ENCODE assay signal across 18 cellular contexts in the genomic region with DNA sequence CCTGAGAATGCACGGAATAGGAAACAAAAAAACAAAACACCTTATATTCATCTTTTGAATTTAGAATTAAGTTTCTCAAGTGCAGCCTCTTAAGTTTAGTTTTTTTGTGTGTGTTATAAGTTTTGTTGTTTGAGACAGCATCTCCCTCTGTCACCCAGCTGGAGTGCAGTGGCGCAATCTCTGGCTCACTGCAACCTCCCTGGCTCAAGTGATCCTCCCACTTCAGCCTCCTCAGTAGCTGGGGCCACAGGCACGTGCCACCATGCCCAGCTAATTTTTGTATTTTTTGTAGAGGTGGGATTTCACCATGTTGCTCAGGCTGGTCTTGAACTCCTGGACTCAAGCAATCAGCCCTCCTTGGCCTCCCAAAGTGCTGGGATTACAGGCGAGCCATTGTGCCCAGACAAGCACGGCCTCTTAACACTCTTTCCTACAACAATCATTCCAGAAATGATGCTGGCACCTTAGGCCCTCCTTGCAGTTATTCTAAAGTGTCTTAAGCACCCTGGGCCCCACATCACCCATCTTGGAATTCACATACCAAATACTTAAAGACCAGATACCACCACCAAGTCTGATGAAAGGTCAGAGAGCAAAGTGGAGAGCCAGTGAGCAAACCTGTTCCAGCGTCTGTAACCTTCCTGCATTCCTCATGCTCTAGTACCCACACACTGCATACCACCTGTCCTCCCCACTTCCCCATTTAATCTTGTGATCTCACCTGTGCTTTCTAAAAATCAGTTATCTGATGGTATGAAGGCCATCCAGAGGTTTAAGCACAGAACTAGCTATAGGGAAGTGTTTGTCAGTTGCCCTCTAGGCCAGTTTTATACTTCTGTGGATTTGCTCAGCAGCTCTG. TPM values are rescaled to one million over a fixed set of nuclear protein-coding genes. Genes with fewer than 3 reads are reported as not detected.
DNase-seq lines count a peak whose midpoint lies in the region; ATAC-seq and TF ChIP-seq lines count a peak whose summit lies in the region.
"Had no signal": no experiment of that assay in that cellular context is flagged by ENCODE, and none has a peak within 500 bp of the region (broad histone marks: within the 10 kb centered on the region; RNA-seq: fewer than 3 reads in every experiment).

No MANE protein-coding gene starts in this region.

- no peaks in the 10 kb centered on the region for H3K9me3 Mint-ChIP-seq in T-helper 1 cell treated with Interleukin-12 subunit alpha and Interleukin-12 subunit beta and Interleukin-4 antibody, amounts not matched to agents 30 μg/mL and 1 μg/mL, for 36 hours
- no peaks in the 10 kb centered on the region for H3K9me3 Mint-ChIP-seq in activated naive CD8-positive, alpha-beta T cell treated with anti-CD3 and anti-CD28 coated beads, Interleukin-2, amount 10 ng/mL, durations not matched to agents 7 days and 5 days
- no peaks in the 10 kb centered on the region for H3K9me3 Mint-ChIP-seq in natural killer cell
- H3K9me3 Mint-ChIP-seq: neural progenitor cell had no signal

- 90 to 92% (median 91%) methylated on average over 6 of the region's 6 CpGs for WGBS in stomach, 5 donors

- no peak overlapping the region for H3K9ac ChIP-seq in MM.1S (ENCODE audit: low read length)
- H3K9ac ChIP-seq: neural progenitor cell had no signal

- no peaks in the 10 kb centered on the region for H3K9me2 ChIP-seq in MM.1S (replicated peaks; ENCODE audit: insufficient read depth, low read length)

- H3K27me3 ChIP-seq in MM.1S (replicated peaks; ENCODE audit: insufficient read depth, low read length) (no peaks in the 10 kb centered on the region), stomach (no peaks in the 10 kb centered on the region)
- H3K27me3 ChIP-seq: neural progenitor cell, testis had no signal

- no peaks in the 10 kb centered on the region for H3K9me3 ChIP-seq in MM.1S (replicated peaks; ENCODE audit: insufficient read depth, low read length)
- no peaks in the 10 kb centered on the region for H3K9me3 ChIP-seq in stomach
- H3K9me3 ChIP-seq: testis had no signal

- peaks cover 73% of the 10 kb centered on the region for H3K4me1 Mint-ChIP-seq in T-helper 1 cell treated with Interleukin-12 subunit alpha and Interleukin-12 subunit beta and Interleukin-4 antibody, amounts not matched to agents 30 μg/mL and 1 μg/mL, for 36 hours (ENCODE audit: low read depth)
- H3K4me1 Mint-ChIP-seq in activated naive CD8-positive, alpha-beta T cell treated with anti-CD3 and anti-CD28 coated beads, Interleukin-2, amount 10 ng/mL, durations not matched to agents 7 days and 5 days, result peaks cover 53% of the 10 kb centered on the region
- H3K4me1 Mint-ChIP-seq in natural killer cell, result peaks cover 47 to 55% of the 10 kb centered on the region in 2 donors
- H3K4me1 Mint-ChIP-seq: neural progenitor cell had no signal

- H3K27me3 Mint-ChIP-seq in T-helper 1 cell treated with Interleukin-12 subunit alpha and Interleukin-12 subunit beta and Interleukin-4 antibody, amounts not matched to agents 30 μg/mL and 1 μg/mL, for 36 hours (ENCODE audit: low read depth), result no peaks in the 10 kb centered on the region
- no peaks in the 10 kb centered on the region for H3K27me3 Mint-ChIP-seq in activated naive CD8-positive, alpha-beta T cell treated with anti-CD3 and anti-CD28 coated beads, Interleukin-2, amount 10 ng/mL, durations not matched to agents 7 days and 5 days
- H3K27me3 Mint-ChIP-seq in natural killer cell (ENCODE audit: low read depth in 2 of 2), result no peaks in the 10 kb centered on the region

- no peak overlapping the region for H3K4me3 ChIP-seq in MM.1S (ENCODE audit: low read length)
- H3K4me3 ChIP-seq in stomach, result no peak overlapping the region
- H3K4me3 ChIP-seq: neural progenitor cell, testis had no signal

- POLR2A ChIA-PET in activated naive CD8-positive, alpha-beta T cell treated with anti-CD3 and anti-CD28 coated beads, Interleukin-2, amount 10 ng/mL, durations not matched to agents 7 days and 5 days (lab: Charles Lee), result interaction anchor here (0.9 to 17.5 kb wide), 5 partner anchors 8 to 61 kb away, joined by 3 to 1234 read pairs (median 15); partner anchors contain the start of genes B2M, PATL2 and TRIM69

- H3K27ac ChIP-seq in MM.1S (ENCODE audit: low read length) (peak overlapping the region; percentile 44; the same call in 1 of the 2 replicates), stomach (peak overlapping the region in 1 of 5 donors; percentile 12)
- H3K27ac ChIP-seq: 22Rv1, foreskin keratinocyte, neural progenitor cell, testis, WERI-Rb-1 had no signal

- ATAC-seq in activated naive CD8-positive, alpha-beta T cell treated with anti-CD3 and anti-CD28 coated beads, Interleukin-2, amount 10 ng/mL, durations not matched to agents 7 days and 5 days (ENCODE audit: low read depth), result no peak
- ATAC-seq in natural killer cell, result no peak
- ATAC-seq: foreskin keratinocyte had no signal

- TF ChIP-seq EP300 in stomach (IDR thresholded peaks at IDR 0.05), result no peak

- no peak overlapping the region for H3K4me3 Mint-ChIP-seq in T-helper 1 cell treated with Interleukin-12 subunit alpha and Interleukin-12 subunit beta and Interleukin-4 antibody, amounts not matched to agents 30 μg/mL and 1 μg/mL, for 36 hours
- H3K4me3 Mint-ChIP-seq in activated naive CD8-positive, alpha-beta T cell treated with anti-CD3 and anti-CD28 coated beads, Interleukin-2, amount 10 ng/mL, durations not matched to agents 7 days and 5 days, result no peak overlapping the region
- H3K4me3 Mint-ChIP-seq in natural killer cell, result no peak overlapping the region
- H3K4me3 Mint-ChIP-seq: neural progenitor cell had no signal

- intact Hi-C loops in natural killer cell (cut with micrococcal nuclease) (no loop called here), stomach (cut with DNase I; ENCODE audit: low total_unique reads) (loop anchor here (5.0 kb wide), 1 partner anchor 67 kb away; the partner anchor contains the start of gene TRIM69)

- H3K36me3 ChIP-seq in MM.1S (replicated peaks; ENCODE audit: insufficient read depth, low read length), result no peaks in the 10 kb centered on the region
- no peaks in the 10 kb centered on the region for H3K36me3 ChIP-seq in stomach
- H3K36me3 ChIP-seq: neural progenitor cell, WERI-Rb-1 had no signal

- DNase-seq in T-helper 1 cell (no peak), MM.1S (no peak), natural killer cell (no peak), Ammon's horn (ENCODE audit: low spot score) (no peak), stomach (no peak)
- DNase-seq in activated naive CD8-positive, alpha-beta T cell treated with anti-CD3 and anti-CD28 coated beads, Interleukin-2, amount 10 ng/mL, durations not matched to agents 7 days and 5 days, result no peak
- no peak for DNase-seq in stimulated activated naive CD4-positive, alpha-beta T cell (lab: John Stamatoyannopoulos, UW)
- DNase-seq: aorta, C1 segment of cervical spinal cord, foreskin keratinocyte, NCI-H2029 treated with DMSO at 0.1 percent for 48 hours, NCI-H524 treated with DMSO at 0.1 percent for 48 hours, testis, WERI-Rb-1 had no signal

- H3K4me1 ChIP-seq in MM.1S (ENCODE audit: low read length), result peaks cover 78% of the 10 kb centered on the region
- H3K4me1 ChIP-seq in stomach, result no peaks in the 10 kb centered on the region
- H3K4me1 ChIP-seq: foreskin keratinocyte, neural progenitor cell, testis had no signal

- no peak for TF ChIP-seq CTCF in MM.1S (IDR thresholded peaks at IDR 0.05; ENCODE audit: low read length)
- no peak for TF ChIP-seq CTCF in natural killer cell (IDR thresholded peaks at IDR 0.05)
- no peak for TF ChIP-seq CTCF in stomach (IDR thresholded peaks at IDR 0.05)

- H3F3A ChIP-seq in MM.1S (ENCODE audit: insufficient read depth, low read length), result peaks cover 31% of the 10 kb centered on the region

- peaks cover 17% of the 10 kb centered on the region for H3K36me3 Mint-ChIP-seq in T-helper 1 cell treated with Interleukin-12 subunit alpha and Interleukin-12 subunit beta and Interleukin-4 antibody, amounts not matched to agents 30 μg/mL and 1 μg/mL, for 36 hours (ENCODE audit: low read depth)
- H3K36me3 Mint-ChIP-seq in activated naive CD8-positive, alpha-beta T cell treated with anti-CD3 and anti-CD28 coated beads, Interleukin-2, amount 10 ng/mL, durations not matched to agents 7 days and 5 days, result peaks cover 6% of the 10 kb centered on the region
- H3K36me3 Mint-ChIP-seq in natural killer cell, result no peaks in the 10 kb centered on the region
- H3K36me3 Mint-ChIP-seq: neural progenitor cell had no signal

- H3K79me2 ChIP-seq in MM.1S (ENCODE audit: low read length), result no peaks in the 10 kb centered on the region

- no peak for TF ChIP-seq POLR2A in stomach (IDR thresholded peaks at IDR 0.05)

- peak overlapping the region; percentile 1; the same call in 1 of the 2 replicates for H3K4me2 ChIP-seq in MM.1S (ENCODE audit: low read depth, low read length)
- H3K4me2 ChIP-seq: neural progenitor cell had no signal

- H3K27ac Mint-ChIP-seq in T-helper 1 cell treated with Interleukin-12 subunit alpha and Interleukin-12 subunit beta and Interleukin-4 antibody, amounts not matched to agents 30 μg/mL and 1 μg/mL, for 36 hours, result peak overlapping the region; percentile 20
- peak overlapping the region; percentile 9 for H3K27ac Mint-ChIP-seq in activated naive CD8-positive, alpha-beta T cell treated with anti-CD3 and anti-CD28 coated beads, Interleukin-2, amount 10 ng/mL, durations not matched to agents 7 days and 5 days
- peak overlapping the region; percentile 34 to 57 for H3K27ac Mint-ChIP-seq in natural killer cell
- H3K27ac Mint-ChIP-seq: neural progenitor cell had no signal

- no peak overlapping the region for H2AFZ ChIP-seq in MM.1S (ENCODE audit: low read length)
- H2AFZ ChIP-seq: neural progenitor cell had no signal

- H4K20me1 ChIP-seq in MM.1S (ENCODE audit: insufficient read depth, low read length), result no peaks in the 10 kb centered on the region

RNA-seq across cellular contexts. Expression of gene SPG11, which starts 6.9 kb away (rescaled TPM):
- total RNA-seq in activated naive CD8-positive, alpha-beta T cell treated with anti-CD3 and anti-CD28 coated beads, Interleukin-2, amount 10 ng/mL, durations not matched to agents 7 days and 5 days, result 100 to 1,000 TPM; 110 TPM
- total RNA-seq in natural killer cell, result 100 to 1,000 TPM; 123 to 154 (median 153) TPM
- 100 to 1,000 TPM in 4 of 5 donors, 10 to 100 TPM in 1; 99.5 to 240 (median 139) TPM for total RNA-seq in stomach
- 10 to 100 TPM; 12.1 to 32.4 (median 15.1) TPM for polyA plus RNA-seq in stomach

RNA-seq across cellular contexts. Expression of gene PATL2, which starts 40.8 kb away (rescaled TPM):
- total RNA-seq in activated naive CD8-positive, alpha-beta T cell treated with anti-CD3 and anti-CD28 coated beads, Interleukin-2, amount 10 ng/mL, durations not matched to agents 7 days and 5 days, result 10 to 100 TPM; 55.2 TPM
- 100 to 1,000 TPM; 101 to 145 (median 112) TPM for total RNA-seq in natural killer cell
- 1 to 10 TPM in 4 of 5 donors, not detected in 1; 1.3 to 5.8 (median 4.2) TPM for total RNA-seq in stomach
- polyA plus RNA-seq in stomach, result 1 to 10 TPM in 2 of 3 donors, under 1 TPM in 1; 0.92 to 2.3 (median 1.1) TPM
- total RNA-seq: lung microvascular endothelial cell had no signal

RNA-seq across cellular contexts. Expression of gene B2M, which starts 41.0 kb away (rescaled TPM):
- 1,000 to 10,000 TPM; 7,848 to 8,493 TPM for total RNA-seq in activated naive CD8-positive, alpha-beta T cell treated with anti-CD3 and anti-CD28 coated beads, Interleukin-2, amount 10 ng/mL, durations not matched to agents 7 days and 5 days
- total RNA-seq in natural killer cell (1,000 to 10,000 TPM; 7,484 to 8,893 (median 7,665) TPM), stomach (1,000 to 10,000 TPM in 4 of 5 donors, 100 to 1,000 TPM in 1; 815 to 3,849 (median 2,307) TPM)
- 1,000 to 10,000 TPM; 1,385 to 1,947 (median 1,540) TPM for polyA plus RNA-seq in stomach

Comparison
In these comparisons a context has a peak if more than half of its experiments do, and no peak if none do; other contexts are left out.
1. RNA of gene PATL2, which starts 40.8 kb away (total RNA-seq): 101 to 145 TPM in natural killer cell and 55.2 TPM in activated naive CD8-positive, alpha-beta T cell treated with anti-CD3 and anti-CD28 coated beads, Interleukin-2, amount 10 ng/mL, durations not matched to agents 7 days and 5 days; 1.3 to 5.8 TPM in stomach; every median in the first group is over 4 times any median in the second.
2. Peak in every context shown above with its lines, with median percentiles within 50 percentile points of each other: H3K27ac Mint-ChIP-seq.